1 cellular context compared by ENCODE assay signal in genomic region chr14:95935228-95935822, GRCh38.
TF ChIP-seq lines count a peak whose summit lies in the region.

No MANE protein-coding gene starts in this region.

TF ChIP-seq in WTC11, 78 proteins besides CTCF, POLR2A, EP300 and RAD21 (continued from another document):
- TF ChIP-seq USF1 (CRISPR knock-in tag; IDR thresholded peaks at IDR 0.05): 0 out of 2 replicates have a peak, but pooled peaks have one; percentile 21
- TF ChIP-seq ZNF671 (CRISPR knock-in tag; IDR thresholded peaks at IDR 0.05): no peak
- no peak for TF ChIP-seq IRF2 (CRISPR knock-in tag; IDR thresholded peaks at IDR 0.05; ENCODE audit: borderline replicate concordance, low read depth)
- no peak for TF ChIP-seq KAT7 (CRISPR knock-in tag; IDR thresholded peaks at IDR 0.05; ENCODE audit: borderline replicate concordance)
- no peak for TF ChIP-seq ZNF138 (CRISPR knock-in tag; conservative IDR thresholded peaks at IDR 0.05)
- no peak for TF ChIP-seq CBFB (CRISPR knock-in tag; IDR thresholded peaks at IDR 0.05; ENCODE audit: low read depth)
- TF ChIP-seq ZNF281 (CRISPR knock-in tag; IDR thresholded peaks at IDR 0.05): peak; percentile 29; the same call in 1 of the 2 replicates
